Comparison of ENCODE assay signal across 7 cellular contexts in genomic region chr17:28405632-28406477, GRCh38. TPM values are rescaled to one million over a fixed set of nuclear protein-coding genes. Genes with fewer than 3 reads are reported as not detected.
A peak's percentile ranks its signal among the peaks of the same experiment; 100 is the strongest.
DNase-seq lines count a peak whose midpoint lies in the region; ATAC-seq and TF ChIP-seq lines count a peak whose summit lies in the region.

TSS of gene SLC46A1 (minus strand) at chr17:28406212. CDS start at chr17:28406114, 98 bp downstream.

- peak in 1 of 4 donors; percentile 69 for TF ChIP-seq POLR2A in upper lobe of left lung (IDR thresholded peaks at IDR 0.05)

- peak within 1 kb of the TSS; percentile 90 for H3K4me3 Mint-ChIP-seq in glutamatergic neuron (ENCODE audit: unreplicated experiment)

- H3K27me3 ChIP-seq in upper lobe of left lung: no peaks in the 10 kb centered on the region

- DNase-seq in NOMO-1 (lab: John Stamatoyannopoulos, UW; ENCODE audit: unreplicated experiment in 2 of 2): peak; percentile 8 to 29
- peak; percentile 63 for DNase-seq in activated naive CD4-positive, alpha-beta T cell treated with Interleukin-2 at 50 U/mL for 16 hours
- DNase-seq in glutamatergic neuron: peak; percentile 67
- DNase-seq in omental fat pad (ENCODE audit: low spot score): peak; percentile 53
- DNase-seq in upper lobe of left lung: peak; percentile 73 to 94

- peaks cover 12 to 32% (median 18%) of the 10 kb centered on the region in 4 donors for H3K4me1 ChIP-seq in upper lobe of left lung

- H3K4me1 Mint-ChIP-seq in glutamatergic neuron (ENCODE audit: low read depth, unreplicated experiment): peaks cover 4% of the 10 kb centered on the region

- ATAC-seq in GM18498 (IDR thresholded peaks at IDR 0.05; ENCODE audit: unreplicated experiment): peak; percentile 80
- ATAC-seq in HG03139 (IDR thresholded peaks at IDR 0.05; ENCODE audit: unreplicated experiment): peak; percentile 66
- ATAC-seq in omental fat pad (ENCODE audit: low FRiP score): peak; percentile 83
- ATAC-seq in upper lobe of left lung (ENCODE audit: low FRiP score in 2 of 2): peak; percentile 70 to 89

- H3K27ac ChIP-seq in upper lobe of left lung: peak within 1 kb of the TSS in 3 of 4 donors; percentile 50 to 71 (median 68)

- peak within 1 kb of the TSS; percentile 59 for H3K27ac Mint-ChIP-seq in glutamatergic neuron (ENCODE audit: unreplicated experiment)

- 0 to 5% methylated on average over 14 to 46 of the region's 70 CpGs for WGBS in upper lobe of left lung, 2 donors

- peaks cover 14% of the 10 kb centered on the region for H3K9me3 Mint-ChIP-seq in glutamatergic neuron (ENCODE audit: unreplicated experiment)

- H3K36me3 ChIP-seq in upper lobe of left lung: peaks cover 0 to 9% (median 0%) of the 10 kb centered on the region in 4 donors

- H3K9me3 ChIP-seq in upper lobe of left lung: no peaks in the 10 kb centered on the region

- peak within 1 kb of the TSS; percentile 84 to 94 (median 90) for H3K4me3 ChIP-seq in upper lobe of left lung

- no peak for TF ChIP-seq CTCF in glutamatergic neuron (IDR thresholded peaks at IDR 0.05; ENCODE audit: partially characterized antibody, unreplicated experiment)
- TF ChIP-seq CTCF in omental fat pad (IDR thresholded peaks at IDR 0.05): no peak
- peak in 1 of 6 experiments; percentile 13 for TF ChIP-seq CTCF in upper lobe of left lung (IDR thresholded peaks at IDR 0.05)

- no peaks in the 10 kb centered on the region for H3K36me3 Mint-ChIP-seq in glutamatergic neuron (ENCODE audit: unreplicated experiment)

- H3K27me3 Mint-ChIP-seq in glutamatergic neuron (ENCODE audit: unreplicated experiment): peaks cover 11% of the 10 kb centered on the region

- TF ChIP-seq EP300 in upper lobe of left lung (IDR thresholded peaks at IDR 0.05): no peak

RNA-seq across cellular contexts. Expression of gene SLC46A1, which starts in this region (rescaled TPM):
- total RNA-seq in glutamatergic neuron (ENCODE audit: unreplicated experiment) (6.3 TPM), omental fat pad (10 to 100 TPM; 11.3 to 16.9 (median 12.9) TPM), upper lobe of left lung (10 to 100 TPM; 15.0 to 44.0 (median 19.8) TPM)

Comparison
In these comparisons a context has a peak if more than half of its experiments do, and no peak if none do; other contexts are left out.
1. Peak in every context shown above with its lines: DNase-seq, ATAC-seq, H3K4me3 ChIP-seq and H3K27ac ChIP-seq.
2. DNase-seq: peak in every context shown above with its lines; median percentile 84 in upper lobe of left lung; 67 in glutamatergic neuron; 63 in activated naive CD4-positive, alpha-beta T cell treated with Interleukin-2 at 50 U/mL for 16 hours; 53 in omental fat pad; 18 in NOMO-1.